In genomic region chr22:49480340-49480739, GRCh38 we compare ENCODE assay signal across 13 cellular contexts.
DNase-seq lines count a peak whose midpoint lies in the region; ATAC-seq, FAIRE-seq and TF ChIP-seq lines count a peak whose summit lies in the region.
"Had no signal": no experiment of that assay in that cellular context is flagged by ENCODE, and none has a peak within 500 bp of the region (broad histone marks: within the 10 kb centered on the region; RNA-seq: fewer than 3 reads in every experiment).

No MANE protein-coding gene starts in this region.

- H3K27ac ChIP-seq in endodermal cell (ENCODE audit: low read depth, low read length): no peak overlapping the region
- H3K27ac ChIP-seq in foreskin keratinocyte: no peak overlapping the region
- H3K27ac ChIP-seq: BLaER1 treated with 17β-estradiol and CSF1 and Interleukin-3, amounts not matched to agents 10 nM and 100 nM had no signal

- no peak overlapping the region for H3K9ac ChIP-seq in endodermal cell (ENCODE audit: extremely low read depth, low read length, poor library complexity, severe bottlenecking)
- H3K9ac ChIP-seq: BLaER1 treated with 17β-estradiol and CSF1 and Interleukin-3, amounts not matched to agents 10 nM and 100 nM had no signal

- ATAC-seq in GM21717 (IDR thresholded peaks at IDR 0.05; ENCODE audit: unreplicated experiment): no peak
- no peak for ATAC-seq in GM18870 (IDR thresholded peaks at IDR 0.05; ENCODE audit: unreplicated experiment)
- ATAC-seq in foreskin keratinocyte: no peak

- DNase-seq in HAP-1 (ENCODE audit: low spot score in 2 of 2) (peak; percentile 54 to 84), endodermal cell (no peak), neural crest cell (ENCODE audit: low read depth, low spot score) (no peak), urothelium cell line (ENCODE audit: low spot score) (no peak), foreskin keratinocyte (no peak)
- DNase-seq: ACHN; Calu3; CD4-positive, CD25-positive, alpha-beta regulatory T cell; DMS 273 treated with DMSO at 0.1 percent for 48 hours had no signal

- no peak overlapping the region for H3K4me3 Mint-ChIP-seq in endodermal cell
- peak overlapping the region; percentile 45 for H3K4me3 Mint-ChIP-seq in neural crest cell
- H3K4me3 Mint-ChIP-seq: CD4-positive, CD25-positive, alpha-beta regulatory T cell had no signal

- peak overlapping the region; percentile 67 for H3K27ac Mint-ChIP-seq in endodermal cell
- H3K27ac Mint-ChIP-seq in neural crest cell (ENCODE audit: unreplicated experiment): no peak overlapping the region

- H3K4me3 ChIP-seq in HAP-1 (no peak overlapping the region), endodermal cell (ENCODE audit: low read length) (no peak overlapping the region)
- H3K4me3 ChIP-seq: BLaER1 treated with 17β-estradiol and CSF1 and Interleukin-3, amounts not matched to agents 10 nM and 100 nM; K562 had no signal

- peaks cover 2% of the 10 kb centered on the region for H3K9me3 Mint-ChIP-seq in endodermal cell
- peaks cover 11% of the 10 kb centered on the region for H3K9me3 Mint-ChIP-seq in neural crest cell

- H3K4me1 Mint-ChIP-seq in endodermal cell (peaks cover 56% of the 10 kb centered on the region), neural crest cell (peaks cover 31% of the 10 kb centered on the region)

- TF ChIP-seq CTCF in endodermal cell (conservative IDR thresholded peaks at IDR 0.05) (no peak), neural crest cell (conservative IDR thresholded peaks at IDR 0.05) (no peak), foreskin keratinocyte (conservative IDR thresholded peaks at IDR 0.05) (no peak)

- in situ Hi-C loops in HAP-1 (cut with MboI; ENCODE audit: low sequenced_read_pairs): no loop called here

- peak; percentile 62 for FAIRE-seq in urothelium cell line (lab: Jason Lieb, UNC)
- FAIRE-seq: K562 had no signal

- H3K36me3 ChIP-seq in HAP-1 (replicated peaks) (no peaks in the 10 kb centered on the region), endodermal cell (ENCODE audit: control insufficient read depth, insufficient read depth, low read length) (no peaks in the 10 kb centered on the region)
- H3K36me3 ChIP-seq: BLaER1 treated with 17β-estradiol and CSF1 and Interleukin-3, amounts not matched to agents 10 nM and 100 nM had no signal

- H3K27me3 ChIP-seq in HAP-1 (ENCODE audit: low read depth) (no peaks in the 10 kb centered on the region), endodermal cell (ENCODE audit: control insufficient read depth, insufficient read depth, low read length, poor library complexity, severe bottlenecking) (no peaks in the 10 kb centered on the region), foreskin keratinocyte (no peaks in the 10 kb centered on the region)

- no peaks in the 10 kb centered on the region for H3K36me3 Mint-ChIP-seq in endodermal cell (ENCODE audit: low read depth)
- H3K36me3 Mint-ChIP-seq in neural crest cell (ENCODE audit: low read depth): no peaks in the 10 kb centered on the region
- H3K36me3 Mint-ChIP-seq: CD4-positive, CD25-positive, alpha-beta regulatory T cell had no signal

- H3K9me3 ChIP-seq in HAP-1 (no peaks in the 10 kb centered on the region), endodermal cell (ENCODE audit: control insufficient read depth, low read length) (no peaks in the 10 kb centered on the region)

- H3K4me1 ChIP-seq in HAP-1 (peaks cover 19% of the 10 kb centered on the region), endodermal cell (ENCODE audit: control insufficient read depth, insufficient read depth, low read length) (peaks cover 8% of the 10 kb centered on the region), foreskin keratinocyte (no peaks in the 10 kb centered on the region)

- 87 to 89% methylated on average over 4 to 9 of the region's 9 CpGs for WGBS in endodermal cell (ENCODE audit: insufficient coverage in 1 of 2, insufficient read length in 1 of 2), 2 experiments

- H3K27me3 Mint-ChIP-seq in endodermal cell (ENCODE audit: insufficient read depth): no peaks in the 10 kb centered on the region
- H3K27me3 Mint-ChIP-seq in neural crest cell (ENCODE audit: low read depth): peaks cover 49% of the 10 kb centered on the region

Comparison
In these comparisons a context has a peak if more than half of its experiments do, and no peak if none do; other contexts are left out.
1. DNase-seq: peak in HAP-1 (2 of 2); none in endodermal cell (single experiment), neural crest cell (single experiment), urothelium cell line (single experiment) and foreskin keratinocyte (0 of 2).